In the genomic region with DNA sequence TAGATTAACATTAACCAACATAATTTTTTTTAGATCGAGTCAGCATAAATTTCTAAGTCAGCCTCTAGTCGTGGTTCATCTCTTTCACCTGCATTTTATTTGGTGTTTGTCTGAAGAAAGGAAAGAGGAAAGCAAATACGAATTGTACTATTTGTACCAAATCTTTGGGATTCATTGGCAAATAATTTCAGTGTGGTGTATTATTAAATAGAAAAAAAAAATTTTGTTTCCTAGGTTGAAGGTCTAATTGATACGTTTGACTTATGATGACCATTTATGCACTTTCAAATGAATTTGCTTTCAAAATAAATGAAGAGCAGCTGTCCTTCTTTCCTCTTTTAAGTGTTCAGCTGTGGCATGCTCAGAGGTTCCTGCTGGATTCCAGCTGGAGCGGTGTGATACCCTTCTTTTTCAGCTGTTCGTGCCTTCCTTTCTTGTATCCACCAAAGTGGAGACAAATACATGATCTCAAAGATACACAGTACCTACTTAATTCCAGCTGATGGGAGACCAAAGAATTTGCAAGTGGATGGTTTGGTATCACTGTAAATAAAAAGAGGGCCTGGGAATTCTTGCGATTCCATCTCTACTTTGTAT, we compare ENCODE assay signal across 8 cellular contexts. TPM values are rescaled to one million over a fixed set of nuclear protein-coding genes. Genes with fewer than 3 reads are reported as not detected.
DNase-seq lines count a peak whose midpoint lies in the region; ATAC-seq, FAIRE-seq and TF ChIP-seq lines count a peak whose summit lies in the region.
"Not testable (repeated sequence)": the region's sequence is repeated elsewhere in the genome, so short reads cannot be mapped to it uniquely, and the experiment has no call there.

No MANE protein-coding gene starts in this region.

- peak overlapping the region; percentile 99 for H3K27ac Mint-ChIP-seq in activated naive CD4-positive, alpha-beta T cell treated with anti-CD3 and anti-CD28 coated beads, Interleukin-2, amount 10 ng/mL, durations not matched to agents 7 days and 5 days
- peak overlapping the region; percentile 100 for H3K27ac Mint-ChIP-seq in dendritic cell treated with granulocyte-macrophage colony-stimulating factor and Interleukin-4, amounts not matched to agents 40 ng/mL and 50 ng/mL, for 4 days
- peak overlapping the region in 6 of 10 donors; percentile 9 to 96 (median 77) for H3K27ac Mint-ChIP-seq in naive thymus-derived CD8-positive, alpha-beta T cell
- peak overlapping the region; percentile 100 for H3K27ac Mint-ChIP-seq in stimulated activated memory B cell treated with anti-CD40 and anti-IgM and Interleukin-4, amounts not matched to agents 10 μg/mL and 1 μg/mL and 100 μg/mL, for 72 hours

- TF ChIP-seq CTCF in AG09309 (IDR thresholded peaks at IDR 0.05; ENCODE audit: control insufficient read depth, insufficient read depth, low read depth, low read length, missing control alignments); RWPE2 (IDR thresholded peaks at IDR 0.05; ENCODE audit: poor library complexity, severe bottlenecking); left ventricle myocardium inferior (IDR thresholded peaks at IDR 0.05; ENCODE audit: borderline replicate concordance): not testable (repeated sequence)

- H3K4me3 Mint-ChIP-seq in activated naive CD4-positive, alpha-beta T cell treated with anti-CD3 and anti-CD28 coated beads, Interleukin-2, amount 10 ng/mL, durations not matched to agents 7 days and 5 days = peak overlapping the region; percentile 97
- H3K4me3 Mint-ChIP-seq in dendritic cell treated with granulocyte-macrophage colony-stimulating factor and Interleukin-4, amounts not matched to agents 40 ng/mL and 50 ng/mL, for 4 days = peak overlapping the region; percentile 93
- peak overlapping the region in 3 of 10 donors; percentile 83 to 97 (median 97) for H3K4me3 Mint-ChIP-seq in naive thymus-derived CD8-positive, alpha-beta T cell
- peak overlapping the region; percentile 99 for H3K4me3 Mint-ChIP-seq in stimulated activated memory B cell treated with anti-CD40 and anti-IgM and Interleukin-4, amounts not matched to agents 10 μg/mL and 1 μg/mL and 100 μg/mL, for 72 hours

- H3K4me1 Mint-ChIP-seq in activated naive CD4-positive, alpha-beta T cell treated with anti-CD3 and anti-CD28 coated beads, Interleukin-2, amount 10 ng/mL, durations not matched to agents 7 days and 5 days = peaks cover 57% of the 10 kb centered on the region
- H3K4me1 Mint-ChIP-seq in dendritic cell treated with granulocyte-macrophage colony-stimulating factor and Interleukin-4, amounts not matched to agents 40 ng/mL and 50 ng/mL, for 4 days (ENCODE audit: low read depth) = peaks cover 37% of the 10 kb centered on the region
- peaks cover 17 to 83% (median 47%) of the 10 kb centered on the region in 4 donors for H3K4me1 Mint-ChIP-seq in naive thymus-derived CD8-positive, alpha-beta T cell
- H3K4me1 Mint-ChIP-seq in stimulated activated memory B cell treated with anti-CD40 and anti-IgM and Interleukin-4, amounts not matched to agents 10 μg/mL and 1 μg/mL and 100 μg/mL, for 72 hours = peaks cover 61% of the 10 kb centered on the region

- POLR2A ChIA-PET in naive thymus-derived CD8-positive, alpha-beta T cell (lab: Charles Lee) = interaction anchor here (0.6 kb wide), 1 partner anchor 18 kb away, joined by 4 read pairs; no protein-coding TSS in a partner anchor

- CTCF ChIA-PET in activated naive CD4-positive, alpha-beta T cell treated with anti-CD3 and anti-CD28 coated beads, Interleukin-2, amount 10 ng/mL, durations not matched to agents 7 days and 5 days (lab: Charles Lee) = interaction anchor here (1.2 to 1.8 kb wide), 2 partner anchors 58 to 88 kb away, joined by 4 to 7 read pairs; no protein-coding TSS in a partner anchor

- not testable (repeated sequence) for H3K9me3 Mint-ChIP-seq in activated naive CD4-positive, alpha-beta T cell treated with anti-CD3 and anti-CD28 coated beads, Interleukin-2, amount 10 ng/mL, durations not matched to agents 7 days and 5 days; dendritic cell treated with granulocyte-macrophage colony-stimulating factor and Interleukin-4, amounts not matched to agents 40 ng/mL and 50 ng/mL, for 4 days; naive thymus-derived CD8-positive, alpha-beta T cell; stimulated activated memory B cell treated with anti-CD40 and anti-IgM and Interleukin-4, amounts not matched to agents 10 μg/mL and 1 μg/mL and 100 μg/mL, for 72 hours

- H3K4me3 ChIP-seq in AG09309 (ENCODE audit: control insufficient read depth, low read depth, low read length) (peak overlapping the region; percentile 68), RWPE2 (ENCODE audit: severe bottlenecking) (peak overlapping the region; percentile 68), left ventricle myocardium inferior (peak overlapping the region; percentile 65)

- not testable (repeated sequence) for H3K9me3 ChIP-seq in RWPE2 (ENCODE audit: severe bottlenecking); left ventricle myocardium inferior (replicated peaks)

- DNase-seq in AG09309 (ENCODE audit: low read depth); H54 (ENCODE audit: insufficient read length, low spot score); RWPE2 (ENCODE audit: low spot score); activated naive CD4-positive, alpha-beta T cell treated with anti-CD3 and anti-CD28 coated beads, Interleukin-2, amount 10 ng/mL, durations not matched to agents 7 days and 5 days; left ventricle myocardium inferior; naive thymus-derived CD8-positive, alpha-beta T cell: not testable (repeated sequence)

- H3K4me1 ChIP-seq in RWPE2 (ENCODE audit: insufficient read depth, poor library complexity, severe bottlenecking) (peaks cover 26% of the 10 kb centered on the region), left ventricle myocardium inferior (peaks cover 64% of the 10 kb centered on the region)

- H3K27ac ChIP-seq in RWPE2 (ENCODE audit: poor library complexity, severe bottlenecking) (peak overlapping the region; percentile 100), left ventricle myocardium inferior (replicated peaks) (peak overlapping the region; percentile 89)

- ATAC-seq in RWPE2 (ENCODE audit: low read depth) = peak; percentile 0; the same call in 1 of the 3 replicates
- ATAC-seq in naive thymus-derived CD8-positive, alpha-beta T cell; stimulated activated memory B cell treated with anti-CD40 and anti-IgM and Interleukin-4, amounts not matched to agents 10 μg/mL and 1 μg/mL and 100 μg/mL, for 72 hours: not testable (repeated sequence)

- H3K36me3 ChIP-seq in RWPE2 (ENCODE audit: low read depth) = peaks cover 42% of the 10 kb centered on the region
- H3K36me3 ChIP-seq in left ventricle myocardium inferior = peaks cover 15% of the 10 kb centered on the region

- TF ChIP-seq POLR2A in H54 (IDR thresholded peaks at IDR 0.05; ENCODE audit: low read depth, low read length) = not testable (repeated sequence)

- intact Hi-C loops in dendritic cell treated with granulocyte-macrophage colony-stimulating factor and Interleukin-4, amounts not matched to agents 40 ng/mL and 50 ng/mL, for 4 days (cut with micrococcal nuclease); left ventricle myocardium inferior (cut with micrococcal nuclease): not testable (repeated sequence)

- H3K27me3 Mint-ChIP-seq in activated naive CD4-positive, alpha-beta T cell treated with anti-CD3 and anti-CD28 coated beads, Interleukin-2, amount 10 ng/mL, durations not matched to agents 7 days and 5 days; dendritic cell treated with granulocyte-macrophage colony-stimulating factor and Interleukin-4, amounts not matched to agents 40 ng/mL and 50 ng/mL, for 4 days; naive thymus-derived CD8-positive, alpha-beta T cell; stimulated activated memory B cell treated with anti-CD40 and anti-IgM and Interleukin-4, amounts not matched to agents 10 μg/mL and 1 μg/mL and 100 μg/mL, for 72 hours: not testable (repeated sequence)

- H3K36me3 Mint-ChIP-seq in activated naive CD4-positive, alpha-beta T cell treated with anti-CD3 and anti-CD28 coated beads, Interleukin-2, amount 10 ng/mL, durations not matched to agents 7 days and 5 days = peaks cover 54% of the 10 kb centered on the region
- H3K36me3 Mint-ChIP-seq in dendritic cell treated with granulocyte-macrophage colony-stimulating factor and Interleukin-4, amounts not matched to agents 40 ng/mL and 50 ng/mL, for 4 days (ENCODE audit: low read depth) = peaks cover 58% of the 10 kb centered on the region
- peaks cover 0 to 46% (median 13%) of the 10 kb centered on the region in 3 donors for H3K36me3 Mint-ChIP-seq in naive thymus-derived CD8-positive, alpha-beta T cell
- peaks cover 46% of the 10 kb centered on the region for H3K36me3 Mint-ChIP-seq in stimulated activated memory B cell treated with anti-CD40 and anti-IgM and Interleukin-4, amounts not matched to agents 10 μg/mL and 1 μg/mL and 100 μg/mL, for 72 hours

- FAIRE-seq in H54 (lab: Jason Lieb, UNC) = peak; percentile 38

- not testable (repeated sequence) for H3K27me3 ChIP-seq in RWPE2 (ENCODE audit: insufficient read depth, poor library complexity, severe bottlenecking); left ventricle myocardium inferior (ENCODE audit: low read depth)

RNA-seq across cellular contexts. Expression of gene TUBD1, which starts 51.0 kb away (rescaled TPM):
- total RNA-seq in left ventricle myocardium inferior = 7.8 TPM
- total RNA-seq in naive thymus-derived CD8-positive, alpha-beta T cell = 10 to 100 TPM; 33.5 to 36.7 TPM
- 10 to 100 TPM; 16.9 to 24.0 (median 17.0) TPM for polyA plus RNA-seq in naive thymus-derived CD8-positive, alpha-beta T cell

RNA-seq across cellular contexts. Expression of gene RPS6KB1, which starts 51.2 kb away (rescaled TPM):
- total RNA-seq in left ventricle myocardium inferior = 20.3 TPM
- 10 to 100 TPM; 65.9 to 79.4 TPM for total RNA-seq in naive thymus-derived CD8-positive, alpha-beta T cell
- 10 to 100 TPM; 22.7 to 31.5 (median 23.5) TPM for polyA plus RNA-seq in naive thymus-derived CD8-positive, alpha-beta T cell
